15 cellular contexts compared by ENCODE assay signal in the genomic region with DNA sequence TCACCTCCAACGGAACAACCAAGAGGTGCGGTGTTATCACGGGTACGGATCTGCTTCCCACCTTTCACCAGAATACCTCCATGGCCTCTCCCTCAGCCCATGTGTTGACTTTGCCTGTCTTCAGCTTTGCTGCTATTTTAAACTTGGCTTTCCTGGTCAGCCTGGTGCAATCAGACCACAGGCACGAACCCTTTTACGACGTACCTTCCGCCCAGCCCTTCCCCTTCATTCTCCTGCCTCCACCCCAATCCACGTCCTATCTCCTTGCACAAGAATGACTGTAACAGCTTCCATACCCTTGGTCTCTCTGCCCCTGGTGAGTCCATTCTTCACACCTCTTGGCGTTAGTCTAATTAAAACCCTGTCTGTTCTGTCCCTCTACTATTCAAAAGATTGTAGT.
DNase-seq lines count a peak whose midpoint lies in the region; ATAC-seq and TF ChIP-seq lines count a peak whose summit lies in the region.
"Had no signal": no experiment of that assay in that cellular context is flagged by ENCODE, and none has a peak within 500 bp of the region (broad histone marks: within the 10 kb centered on the region; RNA-seq: fewer than 3 reads in every experiment).

No MANE protein-coding gene starts in this region.

- H3K4me1 Mint-ChIP-seq in osteocyte (ENCODE audit: unreplicated experiment) = peaks cover 70% of the 10 kb centered on the region
- H3K4me1 Mint-ChIP-seq: CD14-positive monocyte had no signal

- TF ChIP-seq EP300 in gastroesophageal sphincter (IDR thresholded peaks at IDR 0.05) = no peak

- no peaks in the 10 kb centered on the region for H3K27me3 Mint-ChIP-seq in osteocyte (ENCODE audit: unreplicated experiment)

- intact Hi-C loops in posterior vena cava (cut with DNase I) = no loop called here

- ATAC-seq in gastroesophageal sphincter (no peak), GM18502 (IDR thresholded peaks at IDR 0.05; ENCODE audit: poor library complexity, unreplicated experiment) (no peak)
- ATAC-seq: heart right ventricle had no signal

- TF ChIP-seq POLR2A in gastroesophageal sphincter (IDR thresholded peaks at IDR 0.05) = no peak

- no peaks in the 10 kb centered on the region for H3K9me3 Mint-ChIP-seq in osteocyte (ENCODE audit: unreplicated experiment)

- H3K27ac ChIP-seq in gastroesophageal sphincter = no peak overlapping the region
- H3K27ac ChIP-seq: adrenal gland, heart right ventricle, ovary had no signal

- H3K27me3 ChIP-seq in gastroesophageal sphincter = no peaks in the 10 kb centered on the region
- H3K27me3 ChIP-seq: adrenal gland, heart right ventricle, ovary had no signal

- peak; percentile 25 for DNase-seq in ELF-1 (ENCODE audit: low read depth, low spot score)
- DNase-seq in NOMO-1 treated with DMSO at 0.1 percent for 48 hours (lab: John Stamatoyannopoulos, UW; ENCODE audit: unreplicated experiment) = peak; percentile 10
- DNase-seq in choroid plexus epithelial cell (ENCODE audit: low read depth) = peak; percentile 88
- no peak for DNase-seq in osteocyte (ENCODE audit: extremely low spot score, unreplicated experiment)
- DNase-seq in posterior vena cava (ENCODE audit: low spot score) = no peak
- DNase-seq in NCI-H748 treated with DMSO at 0.1 percent for 48 hours (lab: John Stamatoyannopoulos, UW) = no peak
- DNase-seq: adrenal gland; effector memory CD4-positive, alpha-beta T cell; heart right ventricle; NCI-H345; ovary; stimulated activated naive CD4-positive, alpha-beta T cell had no signal

- H3K4me3 Mint-ChIP-seq in osteocyte (ENCODE audit: unreplicated experiment) = no peak overlapping the region
- H3K4me3 Mint-ChIP-seq: CD14-positive monocyte had no signal

- 89 to 90% methylated on average over 3 to 9 of the region's 10 CpGs for WGBS in gastroesophageal sphincter (ENCODE audit: low coverage in 1 of 2), 2 donors

- no peak for TF ChIP-seq CTCF in choroid plexus epithelial cell (conservative IDR thresholded peaks at IDR 0.05; ENCODE audit: low read depth, low read length)
- TF ChIP-seq CTCF in osteocyte (IDR thresholded peaks at IDR 0.05) = no peak
- no peak for TF ChIP-seq CTCF in gastroesophageal sphincter (IDR thresholded peaks at IDR 0.05)

- no peaks in the 10 kb centered on the region for H3K4me1 ChIP-seq in gastroesophageal sphincter
- H3K4me1 ChIP-seq: adrenal gland had no signal

- H3K36me3 ChIP-seq in gastroesophageal sphincter = no peaks in the 10 kb centered on the region
- H3K36me3 ChIP-seq: adrenal gland, heart right ventricle, ovary had no signal

- no peaks in the 10 kb centered on the region for H3K36me3 Mint-ChIP-seq in osteocyte (ENCODE audit: unreplicated experiment)
- H3K36me3 Mint-ChIP-seq: CD14-positive monocyte had no signal

- H3K27ac Mint-ChIP-seq in osteocyte (ENCODE audit: unreplicated experiment) = peak overlapping the region; percentile 90

- no peaks in the 10 kb centered on the region for H3K9me3 ChIP-seq in gastroesophageal sphincter
- H3K9me3 ChIP-seq: adrenal gland, heart right ventricle, ovary had no signal

- H3K4me3 ChIP-seq in choroid plexus epithelial cell (ENCODE audit: low read depth, low read length) (no peak overlapping the region), gastroesophageal sphincter (no peak overlapping the region)
- H3K4me3 ChIP-seq: adrenal gland, heart right ventricle, ovary had no signal

Comparison
In these comparisons a context has a peak if more than half of its experiments do, and no peak if none do; other contexts are left out.
1. DNase-seq: peak in ELF-1 (single experiment), NOMO-1 treated with DMSO at 0.1 percent for 48 hours (single experiment) and choroid plexus epithelial cell (single experiment); none in osteocyte (single experiment), posterior vena cava (single experiment) and NCI-H748 treated with DMSO at 0.1 percent for 48 hours (single experiment).